ENCODE assay signal across 29 cellular contexts in the genomic region with DNA sequence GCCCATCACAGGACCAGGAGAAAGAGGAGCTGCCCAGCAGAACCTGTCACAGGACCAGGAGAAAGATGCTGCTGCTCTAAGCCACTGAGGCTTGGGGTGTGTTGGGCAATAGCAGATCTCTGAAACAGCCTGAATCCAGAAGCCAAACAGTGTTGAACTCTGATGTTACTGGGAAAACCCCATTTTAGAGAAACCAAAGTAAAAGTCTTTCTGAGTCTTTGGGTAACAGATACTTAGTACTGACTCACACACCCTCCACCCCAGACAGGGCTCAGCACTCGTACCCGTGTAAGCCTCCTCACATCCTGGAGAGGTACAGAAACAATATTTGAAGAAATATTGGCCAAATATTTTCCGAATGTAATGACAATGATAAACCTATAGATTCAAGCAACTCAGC.
"Had no signal": no experiment of that assay in that cellular context is flagged by ENCODE, and none has a peak within 500 bp of the region (broad histone marks: within the 10 kb centered on the region; RNA-seq: fewer than 3 reads in every experiment).

No MANE protein-coding gene starts in this region.

- H3K4me2 ChIP-seq: hepatocyte, neural progenitor cell had no signal

- H3K36me3 Mint-ChIP-seq: neural progenitor cell had no signal

- ATAC-seq: esophagus mucosa; foreskin keratinocyte; gastroesophageal sphincter; heart left ventricle; left cardiac atrium; left lung; naive thymus-derived CD4-positive, alpha-beta T cell; sciatic nerve; stimulated activated memory B cell treated with anti-CD40 and anti-IgM and Interleukin-4, amounts not matched to agents 10 μg/mL and 1 μg/mL and 100 μg/mL, for 72 hours; upper lobe of right lung had no signal

- H3K4me3 Mint-ChIP-seq: dendritic cell treated with granulocyte-macrophage colony-stimulating factor and Interleukin-4, amounts not matched to agents 40 ng/mL and 50 ng/mL, for 4 days; endodermal cell; naive thymus-derived CD4-positive, alpha-beta T cell; nephron; neural progenitor cell; stimulated activated memory B cell treated with anti-CD40 and anti-IgM and Interleukin-4, amounts not matched to agents 10 μg/mL and 1 μg/mL and 100 μg/mL, for 72 hours; stimulated activated naive CD8-positive, alpha-beta T cell treated with anti-CD3 and anti-CD28 coated beads, Interleukin-15, Interleukin-2, amounts not matched to agents 100 ng/mL and 50 ng/mL, for 24 hours had no signal

- H3K27ac ChIP-seq: colonic mucosa, epithelial cell of prostate, foreskin keratinocyte, gastroesophageal sphincter, heart left ventricle, hepatocyte, left lung, neural progenitor cell, prostate gland, right atrium auricular region, suprapubic skin, transverse colon, upper lobe of right lung, uterus had no signal

- H3K4me3 ChIP-seq: colonic mucosa, gastroesophageal sphincter, heart left ventricle, hepatocyte, left lung, neural progenitor cell, prostate gland, right atrium auricular region, suprapubic skin, transverse colon, upper lobe of right lung, uterus had no signal

- H3K4me1 ChIP-seq: colonic mucosa, foreskin keratinocyte, gastroesophageal sphincter, heart left ventricle, left lung, prostate gland, transverse colon, upper lobe of right lung, uterus had no signal

- H3K27ac Mint-ChIP-seq: dendritic cell treated with granulocyte-macrophage colony-stimulating factor and Interleukin-4, amounts not matched to agents 40 ng/mL and 50 ng/mL, for 4 days; endodermal cell; naive thymus-derived CD4-positive, alpha-beta T cell; nephron; neural progenitor cell; stimulated activated naive CD8-positive, alpha-beta T cell treated with anti-CD3 and anti-CD28 coated beads, Interleukin-15, Interleukin-2, amounts not matched to agents 100 ng/mL and 50 ng/mL, for 24 hours had no signal

- H3K27me3 ChIP-seq: colonic mucosa, gastroesophageal sphincter, heart left ventricle, hepatocyte, left lung, neural progenitor cell, right atrium auricular region, suprapubic skin, transverse colon, upper lobe of right lung, uterus had no signal

- H3K4me1 Mint-ChIP-seq: endodermal cell; naive thymus-derived CD4-positive, alpha-beta T cell had no signal

- H3K27me3 Mint-ChIP-seq: naive thymus-derived CD4-positive, alpha-beta T cell; stimulated activated memory B cell treated with anti-CD40 and anti-IgM and Interleukin-4, amounts not matched to agents 10 μg/mL and 1 μg/mL and 100 μg/mL, for 72 hours; stimulated activated naive CD8-positive, alpha-beta T cell treated with anti-CD3 and anti-CD28 coated beads, Interleukin-15, Interleukin-2, amounts not matched to agents 100 ng/mL and 50 ng/mL, for 24 hours had no signal

- H3K79me2 ChIP-seq: hepatocyte had no signal

- H2AFZ ChIP-seq: hepatocyte, neural progenitor cell had no signal

- H3K9me3 Mint-ChIP-seq: dendritic cell treated with granulocyte-macrophage colony-stimulating factor and Interleukin-4, amounts not matched to agents 40 ng/mL and 50 ng/mL, for 4 days; neural progenitor cell; stimulated activated naive CD8-positive, alpha-beta T cell treated with anti-CD3 and anti-CD28 coated beads, Interleukin-15, Interleukin-2, amounts not matched to agents 100 ng/mL and 50 ng/mL, for 24 hours had no signal

- H3K9me3 ChIP-seq: colonic mucosa, prostate gland, suprapubic skin had no signal

- DNase-seq: colonic mucosa; effector CD8-positive, alpha-beta T cell; endodermal cell; foreskin keratinocyte; left cardiac atrium; mammary epithelial cell; mesendoderm; midbrain; naive thymus-derived CD4-positive, alpha-beta T cell; stimulated activated CD4-positive, alpha-beta T cell treated with anti-CD3 and anti-CD28 coated beads, Interleukin-2, amount 100 ng/mL, for 24 hours; stimulated activated CD4-positive, alpha-beta T cell treated with anti-CD3 and anti-CD28 coated beads, Interleukin-4, amount 100 ng/mL, for 24 hours; transverse colon; upper lobe of right lung; uterus had no signal

- H3K36me3 ChIP-seq: colonic mucosa, neural progenitor cell, prostate gland, right atrium auricular region, upper lobe of right lung, uterus had no signal

- H3K9ac ChIP-seq: neural progenitor cell had no signal
